14 cellular contexts compared by ENCODE assay signal in genomic region chr13:60645552-60646138, GRCh38.
DNase-seq lines count a peak whose midpoint lies in the region; ATAC-seq and TF ChIP-seq lines count a peak whose summit lies in the region.
"Had no signal": no experiment of that assay in that cellular context is flagged by ENCODE, and none has a peak within 500 bp of the region (broad histone marks: within the 10 kb centered on the region; RNA-seq: fewer than 3 reads in every experiment).

No MANE protein-coding gene starts in this region.

- H3K27me3 Mint-ChIP-seq in Caco-2 (ENCODE audit: insufficient read depth, unreplicated experiment), result peaks cover 18% of the 10 kb centered on the region
- H3K27me3 Mint-ChIP-seq: progenitor cell of endocrine pancreas, type B pancreatic cell had no signal

- H3K9me3 Mint-ChIP-seq in Caco-2 (ENCODE audit: unreplicated experiment), result no peaks in the 10 kb centered on the region
- H3K9me3 Mint-ChIP-seq: activated T-cell treated with anti-CD3 and anti-CD28 coated beads, Interleukin-2, amount 50 U/mL, for 4 hours; type B pancreatic cell had no signal

- H3K9ac ChIP-seq in OCI-LY3 (ENCODE audit: low read length), result peak overlapping the region; percentile 2; the same call in 1 of the 2 replicates

- POLR2A ChIA-PET in Caco-2 (lab: Charles Lee), result no interaction called here

- no peak overlapping the region for H3K27ac Mint-ChIP-seq in Caco-2 (ENCODE audit: unreplicated experiment)
- H3K27ac Mint-ChIP-seq: progenitor cell of endocrine pancreas, type B pancreatic cell had no signal

- H3K36me3 ChIP-seq in OCI-LY3 (replicated peaks; ENCODE audit: low read depth, low read length) (no peaks in the 10 kb centered on the region), Caco-2 (ENCODE audit: control insufficient read depth, insufficient read depth, low read length) (no peaks in the 10 kb centered on the region), BE2C (no peaks in the 10 kb centered on the region)
- H3K36me3 ChIP-seq: left ventricle myocardium inferior had no signal

- no peaks in the 10 kb centered on the region for H4K20me1 ChIP-seq in OCI-LY3 (ENCODE audit: insufficient read depth, low read length)

- H3K9me3 ChIP-seq in OCI-LY3 (ENCODE audit: insufficient read depth, low read length), result no peaks in the 10 kb centered on the region
- no peaks in the 10 kb centered on the region for H3K9me3 ChIP-seq in Caco-2
- no peaks in the 10 kb centered on the region for H3K9me3 ChIP-seq in BE2C

- no peak for TF ChIP-seq CTCF in GM12865 (IDR thresholded peaks at IDR 0.05; ENCODE audit: insufficient read depth, low read depth, low read length, missing control alignments)
- TF ChIP-seq CTCF in OCI-LY3 (IDR thresholded peaks at IDR 0.05; ENCODE audit: low read depth, low read length), result no peak
- no peak for TF ChIP-seq CTCF in Caco-2 (IDR thresholded peaks at IDR 0.05; ENCODE audit: insufficient read depth in 1 of 2, low read depth in 1 of 2, low read length in 1 of 2, severe bottlenecking in 1 of 2, unreplicated experiment in 1 of 2)
- TF ChIP-seq CTCF in BE2C (IDR thresholded peaks at IDR 0.05; ENCODE audit: low read depth, low read length), result no peak

- H3K36me3 Mint-ChIP-seq in Caco-2 (ENCODE audit: insufficient read depth, unreplicated experiment), result no peaks in the 10 kb centered on the region
- H3K36me3 Mint-ChIP-seq: type B pancreatic cell had no signal

- H2AFZ ChIP-seq in OCI-LY3 (ENCODE audit: low read depth, low read length), result peak overlapping the region; percentile 24; the same call in 1 of the 2 replicates

- H3K4me1 ChIP-seq in OCI-LY3 (ENCODE audit: low read length) (peaks cover 17% of the 10 kb centered on the region), Caco-2 (no peaks in the 10 kb centered on the region), BE2C (peaks cover 3% of the 10 kb centered on the region; the same call in 1 of the 2 replicates)
- H3K4me1 ChIP-seq: left ventricle myocardium inferior had no signal

- H3K4me2 ChIP-seq in OCI-LY3 (ENCODE audit: low read length), result peak overlapping the region; percentile 79

- ATAC-seq in GM21717 (IDR thresholded peaks at IDR 0.05; ENCODE audit: unreplicated experiment) (peak; percentile 71), HG03342 (IDR thresholded peaks at IDR 0.05; ENCODE audit: unreplicated experiment) (peak; percentile 68)
- ATAC-seq: activated T-cell treated with anti-CD3 and anti-CD28 coated beads, Interleukin-2, amount 50 U/mL, for 4 hours; HCT116 had no signal

- CTCF ChIA-PET in Caco-2 (lab: Charles Lee), result no interaction called here

- intact Hi-C loops in Caco-2 (cut with micrococcal nuclease; ENCODE audit: unreplicated experiment), result no loop called here

- H3K27me3 ChIP-seq in OCI-LY3 (ENCODE audit: low read depth, low read length), result 0 out of 2 replicates have a peak, but pooled peaks cover 8% of the 10 kb centered on the region
- H3K27me3 ChIP-seq in Caco-2 (replicated peaks; ENCODE audit: control insufficient read depth, insufficient read depth, low read length), result no peaks in the 10 kb centered on the region
- H3K27me3 ChIP-seq in BE2C, result no peaks in the 10 kb centered on the region

- no peak overlapping the region for H3K4me3 Mint-ChIP-seq in Caco-2 (ENCODE audit: unreplicated experiment)
- H3K4me3 Mint-ChIP-seq: activated T-cell treated with anti-CD3 and anti-CD28 coated beads, Interleukin-2, amount 50 U/mL, for 4 hours; type B pancreatic cell had no signal

- H3K27ac ChIP-seq in OCI-LY3 (ENCODE audit: low read length), result no peak overlapping the region
- H3K27ac ChIP-seq: left ventricle myocardium inferior had no signal

- BruUV-seq in Caco-2 (replicated peaks; lab: Mats Ljungman, UMichigan), result no TSS peak

- no peaks in the 10 kb centered on the region for H3K4me1 Mint-ChIP-seq in Caco-2 (ENCODE audit: low read depth, unreplicated experiment)

- peak; percentile 18 for DNase-seq in GM12865 (ENCODE audit: low read depth)
- no peak for DNase-seq in KG1 (lab: John Stamatoyannopoulos, UW)
- no peak for DNase-seq in hippocampal formation (lab: John Stamatoyannopoulos, UW)
- DNase-seq in Caco-2, result no peak
- DNase-seq in BE2C, result no peak
- DNase-seq: activated CD4-positive, alpha-beta T cell treated with anti-CD3 and anti-CD28 coated beads for 4 hours; activated T-cell treated with anti-CD3 and anti-CD28 coated beads, Interleukin-2, amount 50 U/mL, for 4 hours; left ventricle myocardium inferior had no signal

- H3K4me3 ChIP-seq in GM12865 (ENCODE audit: low read depth, low read length), result no peak overlapping the region
- peak overlapping the region; percentile 65 for H3K4me3 ChIP-seq in OCI-LY3 (ENCODE audit: low read length)
- no peak overlapping the region for H3K4me3 ChIP-seq in Caco-2 (ENCODE audit: low read depth, low read length)
- no peak overlapping the region for H3K4me3 ChIP-seq in BE2C (ENCODE audit: low read depth, low read length)
- H3K4me3 ChIP-seq: left ventricle myocardium inferior had no signal

- no peaks in the 10 kb centered on the region for H3K79me2 ChIP-seq in OCI-LY3 (ENCODE audit: low read length)
